Comparison of ENCODE assay signal across 1 cellular context in the genomic region with DNA sequence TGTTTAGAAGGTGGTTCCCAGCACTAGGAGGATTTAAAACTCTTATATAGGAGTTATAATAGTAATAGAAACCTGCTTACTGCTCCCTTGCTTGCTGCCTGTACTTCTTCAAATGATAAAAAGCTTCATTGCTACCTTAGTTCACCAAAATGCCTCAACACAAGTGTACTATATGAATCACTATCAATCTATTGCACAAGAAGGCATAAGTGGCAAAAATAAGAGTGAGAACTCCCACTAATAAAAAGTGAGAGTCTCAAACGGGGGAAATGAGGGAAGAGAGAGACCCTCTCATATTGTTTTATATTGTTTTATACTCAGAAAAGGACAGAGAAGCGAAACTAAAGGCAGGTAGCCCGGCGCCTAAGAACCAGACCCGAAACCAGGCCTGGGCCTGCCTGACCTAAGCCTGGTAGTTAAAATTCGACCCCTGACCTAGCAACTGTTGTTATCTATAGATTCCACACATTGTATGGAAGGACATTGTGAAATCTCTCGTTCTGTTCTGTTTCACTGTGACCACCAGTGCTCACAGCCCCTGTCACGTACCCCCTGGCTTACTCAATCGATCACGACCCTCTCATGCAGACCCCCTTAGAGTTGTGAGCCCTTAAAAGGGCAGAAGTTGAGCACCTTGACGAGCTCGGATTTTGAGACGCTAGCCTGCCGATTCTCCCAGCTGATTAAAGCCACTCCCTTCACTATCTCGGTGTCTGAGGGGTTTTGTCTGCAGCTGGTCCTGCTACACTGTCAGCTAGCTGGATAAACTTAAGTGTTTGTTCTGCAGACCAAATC.
TF ChIP-seq lines count a peak whose summit lies in the region.
"Not testable (repeated sequence)": the region's sequence is repeated elsewhere in the genome, so short reads cannot be mapped to it uniquely, and the experiment has no call there.

No MANE protein-coding gene starts in this region.

TF ChIP-seq in K562, 482 proteins besides CTCF, POLR2A, EP300 and RAD21 (continued from another document and continues in another):
- TF ChIP-seq, protein P1, sequence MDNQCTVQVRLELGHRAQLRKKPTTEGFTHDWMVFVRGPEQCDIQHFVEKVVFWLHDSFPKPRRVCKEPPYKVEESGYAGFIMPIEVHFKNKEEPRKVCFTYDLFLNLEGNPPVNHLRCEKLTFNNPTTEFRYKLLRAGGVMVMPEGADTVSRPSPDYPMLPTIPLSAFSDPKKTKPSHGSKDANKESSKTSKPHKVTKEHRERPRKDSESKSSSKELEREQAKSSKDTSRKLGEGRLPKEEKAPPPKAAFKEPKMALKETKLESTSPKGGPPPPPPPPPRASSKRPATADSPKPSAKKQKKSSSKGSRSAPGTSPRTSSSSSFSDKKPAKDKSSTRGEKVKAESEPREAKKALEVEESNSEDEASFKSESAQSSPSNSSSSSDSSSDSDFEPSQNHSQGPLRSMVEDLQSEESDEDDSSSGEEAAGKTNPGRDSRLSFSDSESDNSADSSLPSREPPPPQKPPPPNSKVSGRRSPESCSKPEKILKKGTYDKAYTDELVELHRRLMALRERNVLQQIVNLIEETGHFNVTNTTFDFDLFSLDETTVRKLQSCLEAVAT (IDR thresholded peaks at IDR 0.05): 0 out of 4 replicates have a peak, but pooled peaks of 1 of the 2 experiments have one; percentile 10
- TF ChIP-seq SMAD4 (CRISPR knock-in tag; conservative IDR thresholded peaks at IDR 0.05): peak; percentile 95
- TF ChIP-seq, protein P2, sequence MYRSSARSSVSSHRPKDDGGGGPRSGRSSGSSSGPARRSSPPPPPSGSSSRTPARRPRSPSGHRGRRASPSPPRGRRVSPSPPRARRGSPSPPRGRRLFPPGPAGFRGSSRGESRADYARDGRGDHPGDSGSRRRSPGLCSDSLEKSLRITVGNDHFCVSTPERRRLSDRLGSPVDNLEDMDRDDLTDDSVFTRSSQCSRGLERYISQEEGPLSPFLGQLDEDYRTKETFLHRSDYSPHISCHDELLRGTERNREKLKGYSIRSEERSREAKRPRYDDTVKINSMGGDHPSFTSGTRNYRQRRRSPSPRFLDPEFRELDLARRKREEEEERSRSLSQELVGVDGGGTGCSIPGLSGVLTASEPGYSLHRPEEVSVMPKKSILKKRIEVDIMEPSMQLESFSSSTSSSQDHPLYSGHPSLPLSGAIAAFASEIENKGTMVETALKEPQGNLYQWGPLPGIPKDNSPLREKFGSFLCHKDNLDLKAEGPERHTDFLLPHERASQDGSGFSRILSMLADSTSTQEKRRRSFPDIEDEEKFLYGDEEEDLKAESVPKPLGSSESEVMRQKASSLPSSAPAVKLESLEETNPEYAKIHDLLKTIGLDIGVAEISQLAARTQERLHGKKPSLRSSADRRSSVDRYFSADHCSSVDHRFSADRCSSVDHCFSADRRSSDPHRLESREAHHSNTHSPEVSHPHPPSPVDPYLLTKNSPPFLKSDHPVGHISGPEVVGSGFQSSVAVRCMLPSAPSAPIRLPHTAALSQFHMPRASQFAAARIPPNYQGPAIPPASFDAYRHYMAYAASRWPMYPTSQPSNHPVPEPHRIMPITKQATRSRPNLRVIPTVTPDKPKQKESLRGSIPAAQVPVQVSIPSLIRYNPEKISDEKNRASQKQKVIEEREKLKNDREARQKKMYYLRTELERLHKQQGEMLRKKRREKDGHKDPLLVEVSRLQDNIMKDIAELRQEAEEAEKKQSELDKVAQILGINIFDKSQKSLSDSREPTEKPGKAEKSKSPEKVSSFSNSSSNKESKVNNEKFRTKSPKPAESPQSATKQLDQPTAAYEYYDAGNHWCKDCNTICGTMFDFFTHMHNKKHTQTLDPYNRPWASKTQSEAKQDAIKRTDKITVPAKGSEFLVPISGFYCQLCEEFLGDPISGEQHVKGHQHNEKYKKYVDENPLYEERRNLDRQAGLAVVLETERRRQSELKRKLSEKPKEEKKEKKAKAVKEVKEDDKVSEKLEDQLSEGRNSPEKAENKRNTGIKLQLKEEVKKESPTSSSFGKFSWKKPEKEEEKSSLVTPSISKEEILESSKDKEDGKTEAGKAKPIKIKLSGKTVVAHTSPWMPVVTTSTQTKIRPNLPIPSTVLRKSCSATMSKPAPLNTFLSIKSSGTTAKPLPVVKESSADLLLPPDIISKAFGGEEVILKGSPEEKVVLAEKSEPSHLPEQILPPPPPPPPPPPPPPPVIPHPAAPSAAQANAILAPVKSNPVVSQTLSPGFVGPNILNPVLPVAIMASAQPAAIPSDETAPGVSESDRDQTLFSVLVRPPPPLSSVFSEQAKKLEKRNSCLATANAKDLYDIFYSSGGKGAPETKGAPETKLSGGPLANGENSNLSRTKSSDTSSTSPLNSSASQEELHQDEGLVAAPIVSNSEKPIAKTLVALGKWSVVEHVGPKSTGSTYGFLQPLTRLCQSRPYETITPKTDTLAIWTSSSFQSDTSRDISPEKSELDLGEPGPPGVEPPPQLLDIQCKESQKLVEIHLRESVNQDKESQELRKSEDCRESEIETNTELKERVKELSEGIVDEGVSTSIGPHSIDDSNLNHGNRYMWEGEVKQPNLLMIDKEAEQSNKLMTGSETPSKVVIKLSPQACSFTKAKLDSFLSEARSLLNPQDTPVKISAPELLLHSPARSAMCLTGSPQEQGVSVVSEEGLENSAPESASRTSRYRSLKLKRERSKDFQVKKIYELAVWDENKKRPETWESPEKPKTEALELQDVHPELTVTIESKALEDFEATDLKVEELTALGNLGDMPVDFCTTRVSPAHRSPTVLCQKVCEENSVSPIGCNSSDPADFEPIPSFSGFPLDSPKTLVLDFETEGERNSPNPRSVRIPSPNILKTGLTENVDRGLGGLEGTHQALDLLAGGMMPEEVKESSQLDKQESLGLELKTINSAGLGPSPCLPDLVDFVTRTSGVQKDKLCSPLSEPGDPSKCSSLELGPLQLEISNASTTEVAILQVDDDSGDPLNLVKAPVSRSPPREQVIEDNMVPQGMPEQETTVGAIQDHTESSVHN (IDR thresholded peaks at IDR 0.05; ENCODE audit: borderline replicate concordance in 1 of 2, low read depth in 1 of 2): 0 out of 4 replicates have a peak, but pooled peaks of 1 of the 2 experiments have one; percentile 12
- peak; percentile 18; the same call in 1 of the 2 replicates for TF ChIP-seq HLTF (IDR thresholded peaks at IDR 0.05)
- peak in 1 of 2 experiments; percentile 77; a peak in 2 of 4 replicates for TF ChIP-seq HDAC1 (IDR thresholded peaks at IDR 0.05)
- TF ChIP-seq MTA2 (IDR thresholded peaks at IDR 0.05; ENCODE audit: low read depth): peak; percentile 53
- TF ChIP-seq, protein P3, sequence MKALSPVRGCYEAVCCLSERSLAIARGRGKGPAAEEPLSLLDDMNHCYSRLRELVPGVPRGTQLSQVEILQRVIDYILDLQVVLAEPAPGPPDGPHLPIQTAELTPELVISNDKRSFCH (CRISPR knock-in tag; IDR thresholded peaks at IDR 0.05): not testable (repeated sequence)
- TF ChIP-seq, protein P3 (tag; IDR thresholded peaks at IDR 0.05): peak; percentile 64; the same call in 1 of the 2 replicates
- 0 out of 2 replicates have a peak, but pooled peaks have one; percentile 19 for TF ChIP-seq ZNF431 (CRISPR knock-in tag; IDR thresholded peaks at IDR 0.05)
- 0 out of 2 replicates have a peak, but pooled peaks have one; percentile 16 for TF ChIP-seq GABPA (tag; conservative IDR thresholded peaks at IDR 0.05; ENCODE audit: low read depth)
- TF ChIP-seq, protein P4, sequence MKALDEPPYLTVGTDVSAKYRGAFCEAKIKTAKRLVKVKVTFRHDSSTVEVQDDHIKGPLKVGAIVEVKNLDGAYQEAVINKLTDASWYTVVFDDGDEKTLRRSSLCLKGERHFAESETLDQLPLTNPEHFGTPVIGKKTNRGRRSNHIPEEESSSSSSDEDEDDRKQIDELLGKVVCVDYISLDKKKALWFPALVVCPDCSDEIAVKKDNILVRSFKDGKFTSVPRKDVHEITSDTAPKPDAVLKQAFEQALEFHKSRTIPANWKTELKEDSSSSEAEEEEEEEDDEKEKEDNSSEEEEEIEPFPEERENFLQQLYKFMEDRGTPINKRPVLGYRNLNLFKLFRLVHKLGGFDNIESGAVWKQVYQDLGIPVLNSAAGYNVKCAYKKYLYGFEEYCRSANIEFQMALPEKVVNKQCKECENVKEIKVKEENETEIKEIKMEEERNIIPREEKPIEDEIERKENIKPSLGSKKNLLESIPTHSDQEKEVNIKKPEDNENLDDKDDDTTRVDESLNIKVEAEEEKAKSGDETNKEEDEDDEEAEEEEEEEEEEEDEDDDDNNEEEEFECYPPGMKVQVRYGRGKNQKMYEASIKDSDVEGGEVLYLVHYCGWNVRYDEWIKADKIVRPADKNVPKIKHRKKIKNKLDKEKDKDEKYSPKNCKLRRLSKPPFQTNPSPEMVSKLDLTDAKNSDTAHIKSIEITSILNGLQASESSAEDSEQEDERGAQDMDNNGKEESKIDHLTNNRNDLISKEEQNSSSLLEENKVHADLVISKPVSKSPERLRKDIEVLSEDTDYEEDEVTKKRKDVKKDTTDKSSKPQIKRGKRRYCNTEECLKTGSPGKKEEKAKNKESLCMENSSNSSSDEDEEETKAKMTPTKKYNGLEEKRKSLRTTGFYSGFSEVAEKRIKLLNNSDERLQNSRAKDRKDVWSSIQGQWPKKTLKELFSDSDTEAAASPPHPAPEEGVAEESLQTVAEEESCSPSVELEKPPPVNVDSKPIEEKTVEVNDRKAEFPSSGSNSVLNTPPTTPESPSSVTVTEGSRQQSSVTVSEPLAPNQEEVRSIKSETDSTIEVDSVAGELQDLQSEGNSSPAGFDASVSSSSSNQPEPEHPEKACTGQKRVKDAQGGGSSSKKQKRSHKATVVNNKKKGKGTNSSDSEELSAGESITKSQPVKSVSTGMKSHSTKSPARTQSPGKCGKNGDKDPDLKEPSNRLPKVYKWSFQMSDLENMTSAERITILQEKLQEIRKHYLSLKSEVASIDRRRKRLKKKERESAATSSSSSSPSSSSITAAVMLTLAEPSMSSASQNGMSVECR (CRISPR knock-in tag; IDR thresholded peaks at IDR 0.05): 0 out of 2 replicates have a peak, but pooled peaks have one; percentile 34
- TF ChIP-seq DPF2 (IDR thresholded peaks at IDR 0.05): peak; percentile 91
- TF ChIP-seq GTF2A2 (tag; IDR thresholded peaks at IDR 0.05): 0 out of 2 replicates have a peak, but pooled peaks have one; percentile 49
- TF ChIP-seq CXXC5 (CRISPR knock-in tag; IDR thresholded peaks at IDR 0.05): peak; percentile 71
- TF ChIP-seq CBFA2T3 (IDR thresholded peaks at IDR 0.05): peak; percentile 81
- TF ChIP-seq RCOR1 (IDR thresholded peaks at IDR 0.05; ENCODE audit: borderline replicate concordance in 1 of 2, low read depth in 2 of 2, low read length in 2 of 2): peak in 1 of 2 experiments; percentile 43; a peak in 1 of 4 replicates
- TF ChIP-seq HDAC3 (IDR thresholded peaks at IDR 0.05; ENCODE audit: borderline replicate concordance, partially characterized antibody): peak; percentile 55
- TF ChIP-seq, protein P5, sequence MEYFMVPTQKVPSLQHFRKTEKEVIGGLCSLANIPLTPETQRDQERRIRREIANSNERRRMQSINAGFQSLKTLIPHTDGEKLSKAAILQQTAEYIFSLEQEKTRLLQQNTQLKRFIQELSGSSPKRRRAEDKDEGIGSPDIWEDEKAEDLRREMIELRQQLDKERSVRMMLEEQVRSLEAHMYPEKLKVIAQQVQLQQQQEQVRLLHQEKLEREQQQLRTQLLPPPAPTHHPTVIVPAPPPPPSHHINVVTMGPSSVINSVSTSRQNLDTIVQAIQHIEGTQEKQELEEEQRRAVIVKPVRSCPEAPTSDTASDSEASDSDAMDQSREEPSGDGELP (CRISPR knock-in tag; IDR thresholded peaks at IDR 0.05; ENCODE audit: borderline replicate concordance): peak; percentile 97
- peak; percentile 73; the same call in 1 of the 2 replicates for TF ChIP-seq NR2C2 (CRISPR knock-in tag; IDR thresholded peaks at IDR 0.05)
- TF ChIP-seq NR2C2 (tag; IDR thresholded peaks at IDR 0.05): peak; percentile 94
- peak; percentile 30; the same call in 1 of the 2 replicates for TF ChIP-seq FOXM1 (IDR thresholded peaks at IDR 0.05; ENCODE audit: low read depth)
- TF ChIP-seq FOXM1 (CRISPR knock-in tag; IDR thresholded peaks at IDR 0.05; ENCODE audit: low read depth); TOE1 (CRISPR knock-in tag; IDR thresholded peaks at IDR 0.05; ENCODE audit: borderline replicate concordance, low read depth): not testable (repeated sequence)
- TF ChIP-seq NONO (IDR thresholded peaks at IDR 0.05; ENCODE audit: low read depth in 2 of 2, low read length in 1 of 2): 0 out of 4 replicates have a peak, but pooled peaks of 1 of the 2 experiments have one; percentile 23
- peak; percentile 37; the same call in 1 of the 2 replicates for TF ChIP-seq ZNF592 (IDR thresholded peaks at IDR 0.05)
- 0 out of 2 replicates have a peak, but pooled peaks have one; percentile 30 for TF ChIP-seq MBD2 (IDR thresholded peaks at IDR 0.05; ENCODE audit: borderline replicate concordance, low read depth)
- peak in 1 of 2 experiments; percentile 80; a peak in 1 of 4 replicates for TF ChIP-seq SRF (CRISPR knock-in tag; IDR thresholded peaks at IDR 0.05)
- TF ChIP-seq CEBPB (tag; IDR thresholded peaks at IDR 0.05): peak; percentile 97
- TF ChIP-seq POLR2H (tag; IDR thresholded peaks at IDR 0.05; ENCODE audit: low read depth): 0 out of 2 replicates have a peak, but pooled peaks have one; percentile 13
- peak; percentile 94 for TF ChIP-seq SOX6 (IDR thresholded peaks at IDR 0.05)
- TF ChIP-seq NR2C1 (IDR thresholded peaks at IDR 0.05): peak; percentile 92
- peak; percentile 96 for TF ChIP-seq NR2C1 (tag; IDR thresholded peaks at IDR 0.05)
- peak; percentile 82 for TF ChIP-seq LCOR (CRISPR knock-in tag; IDR thresholded peaks at IDR 0.05)
- peak; percentile 31; the same call in 1 of the 2 replicates for TF ChIP-seq BACH1 (tag; IDR thresholded peaks at IDR 0.05)
- TF ChIP-seq GATAD2B (IDR thresholded peaks at IDR 0.05; ENCODE audit: borderline replicate concordance): 0 out of 2 replicates have a peak, but pooled peaks have one; percentile 14
- TF ChIP-seq ATF7 (IDR thresholded peaks at IDR 0.05): peak; percentile 59; the same call in 1 of the 2 replicates
- peak; percentile 47; the same call in 1 of the 2 replicates for TF ChIP-seq TOE1 (IDR thresholded peaks at IDR 0.05; ENCODE audit: borderline replicate concordance)
